8 cellular contexts compared by ENCODE assay signal in genomic region chr12:12696562-12697383, GRCh38. TPM values are rescaled to one million over a fixed set of nuclear protein-coding genes. Genes with fewer than 3 reads are reported as not detected.
DNase-seq lines count a peak whose midpoint lies in the region; ATAC-seq and TF ChIP-seq lines count a peak whose summit lies in the region.

No MANE protein-coding gene starts in this region.

- peak overlapping the region; percentile 93 to 97 for H3K27ac ChIP-seq in liver (ENCODE audit: low read depth in 1 of 2, low read length in 2 of 2)

- peak in 1 of 2 donors; percentile 11 for TF ChIP-seq RAD21 in liver (IDR thresholded peaks at IDR 0.05)

- peak; percentile 60 for ATAC-seq in GM19035 (IDR thresholded peaks at IDR 0.05; ENCODE audit: unreplicated experiment)
- peak; percentile 71 for ATAC-seq in HG03354 (IDR thresholded peaks at IDR 0.05; ENCODE audit: poor library complexity, severe bottlenecking, unreplicated experiment)

- TF ChIP-seq CTCF in AG09309 (IDR thresholded peaks at IDR 0.05; ENCODE audit: control insufficient read depth, insufficient read depth, low read depth, low read length, missing control alignments), result no peak
- no peak for TF ChIP-seq CTCF in liver (IDR thresholded peaks at IDR 0.05; ENCODE audit: low read depth, low read length, missing input control)

- WGBS in liver, result 2% methylated on average over 29 of the region's 29 CpGs

- no peaks in the 10 kb centered on the region for H3K36me3 ChIP-seq in liver (ENCODE audit: control insufficient read depth in 4 of 4, insufficient read depth in 3 of 4, low read depth in 1 of 4, low read length in 3 of 4)

- no peaks in the 10 kb centered on the region for H3K27me3 ChIP-seq in liver (ENCODE audit: control insufficient read depth in 4 of 4, insufficient read depth in 4 of 4, low read length in 3 of 4)

- H3K4me3 ChIP-seq in AG09309 (ENCODE audit: control insufficient read depth, low read depth, low read length) (peak overlapping the region; percentile 50), liver (ENCODE audit: low read depth in 1 of 3, low read length in 3 of 3) (peak overlapping the region; percentile 68 to 85 (median 70))

- peak overlapping the region; percentile 83 to 97 for H3K9ac ChIP-seq in liver (ENCODE audit: low read depth in 1 of 2, low read length in 2 of 2)

- DNase-seq in AG09309 (ENCODE audit: low read depth) (peak; percentile 47), NCI-H510A treated with DMSO at 0.1 percent for 48 hours (lab: John Stamatoyannopoulos, UW) (peak; percentile 94), dermis blood vessel endothelial cell (peak; percentile 91)
- peak; percentile 70 to 86 for DNase-seq in activated CD4-positive, alpha-beta T cell treated with anti-CD3 and anti-CD28 coated beads, Interleukin-2, amount 50 U/mL, for 24 hours (ENCODE audit: low read depth in 1 of 2, low spot score in 1 of 2)
- peak; percentile 91 for DNase-seq in stimulated activated CD4-positive, alpha-beta T cell treated with anti-CD3 and anti-CD28 coated beads, Interleukin-4, amount 100 ng/mL, for 24 hours

- H3K4me1 ChIP-seq in liver (ENCODE audit: control insufficient read depth in 4 of 4, insufficient read depth in 4 of 4, low read length in 3 of 4), result peaks cover 2 to 5% (median 4%) of the 10 kb centered on the region in 4 donors

- H3K9me3 ChIP-seq in liver (ENCODE audit: control insufficient read depth in 4 of 4, low read length in 3 of 4), result no peaks in the 10 kb centered on the region

TF ChIP-seq in liver, 16 proteins besides CTCF, POLR2A, EP300 and RAD21:
- TF ChIP-seq FOXA2 (IDR thresholded peaks at IDR 0.05), result no peak
- TF ChIP-seq REST (IDR thresholded peaks at IDR 0.05), result no peak
- TF ChIP-seq SP1 (IDR thresholded peaks at IDR 0.05), result peak; percentile 23
- peak; percentile 61 for TF ChIP-seq YY1 (IDR thresholded peaks at IDR 0.05)
- TF ChIP-seq TAF1 (conservative IDR thresholded peaks at IDR 0.05), result peak; percentile 75
- TF ChIP-seq ATF3 (IDR thresholded peaks at IDR 0.05), result no peak
- TF ChIP-seq FOXA1 (IDR thresholded peaks at IDR 0.05), result no peak
- no peak for TF ChIP-seq GABPA (IDR thresholded peaks at IDR 0.05 in 1 of 2, conservative IDR thresholded peaks at IDR 0.05 in 1 of 2)
- TF ChIP-seq RXRA (IDR thresholded peaks at IDR 0.05), result no peak

RNA-seq across cellular contexts. Expression of gene GPR19, which starts 0.8 kb away (rescaled TPM):
- total RNA-seq in dermis blood vessel endothelial cell (0.17 and 0.84 TPM in 2 replicates), liver (under 1 TPM in 1 of 2 donors, not detected in 1; 0.89 TPM)
- polyA plus RNA-seq in liver, result under 1 TPM in 1 of 2 donors, not detected in 1; 0.08 TPM

RNA-seq across cellular contexts. Expression of gene CDKN1B, which starts 20.4 kb away (rescaled TPM):
- total RNA-seq in dermis blood vessel endothelial cell, result 67.7 and 75.4 TPM in 2 replicates
- total RNA-seq in liver, result 10 to 100 TPM; 24.7 to 67.5 TPM
- 10 to 100 TPM in 1 of 2 donors, 1 to 10 TPM in 1; 7.8 to 20.3 TPM for polyA plus RNA-seq in liver

Comparison
In these comparisons a context has a peak if more than half of its experiments do, and no peak if none do; other contexts are left out.
1. Peak in every context shown above with its lines: DNase-seq, ATAC-seq, H3K4me3 ChIP-seq and H3K27ac ChIP-seq.